In genomic region chr19:17419154-17419490, GRCh38 we compare ENCODE assay signal across 8 cellular contexts. TPM values are rescaled to one million over a fixed set of nuclear protein-coding genes. Genes with fewer than 3 reads are reported as not detected.
DNase-seq lines count a peak whose midpoint lies in the region; ATAC-seq and TF ChIP-seq lines count a peak whose summit lies in the region.

No MANE protein-coding gene starts in this region.

- no peaks in the 10 kb centered on the region for H3K9me3 ChIP-seq in GM23248 (ENCODE audit: low read depth)
- no peaks in the 10 kb centered on the region for H3K9me3 ChIP-seq in T-helper 17 cell (ENCODE audit: control insufficient read depth, low read length, poor library complexity, severe bottlenecking)

- no peaks in the 10 kb centered on the region for H4K20me1 ChIP-seq in GM23248 (ENCODE audit: insufficient read depth)

- WGBS in GM23248 (ENCODE audit: low coverage in 1 of 2, low lambda C conversion rate in 2 of 2, missing lambda C conversion rate in 2 of 2), 2 experiments = 30 to 33% methylated on average over 6 of the region's 6 CpGs

- no peaks in the 10 kb centered on the region for H3K27me3 Mint-ChIP-seq in T-helper 17 cell

- in situ Hi-C loops in GM23248 (cut with MboI) = no loop called here

- H3K4me3 ChIP-seq in GM23248 (peak overlapping the region; percentile 78), fibroblast of villous mesenchyme (ENCODE audit: low read depth, low read length) (peak overlapping the region; percentile 59), skeletal muscle cell (ENCODE audit: low read depth, low read length) (peak overlapping the region; percentile 76)

- H3K79me2 ChIP-seq in GM23248 (ENCODE audit: insufficient read depth) = no peaks in the 10 kb centered on the region

- H3K27ac ChIP-seq in GM23248 = peak overlapping the region; percentile 85

- H3K4me2 ChIP-seq in GM23248 (ENCODE audit: unreplicated experiment) = peak overlapping the region; percentile 82

- peaks cover 3% of the 10 kb centered on the region; the same call in 1 of the 2 replicates for H3K4me1 ChIP-seq in GM23248 (ENCODE audit: insufficient read depth)

- H3K9me2 ChIP-seq in GM23248 (ENCODE audit: insufficient read depth) = no peaks in the 10 kb centered on the region

- H3K9ac ChIP-seq in GM23248 = peak overlapping the region; percentile 79

- DNase-seq in GM23248 = peak; percentile 50
- no peak for DNase-seq in T-helper 17 cell
- no peak for DNase-seq in fibroblast of villous mesenchyme (ENCODE audit: low read depth)
- DNase-seq in skeletal muscle cell (ENCODE audit: low read depth) = no peak
- no peak for DNase-seq in NCI-H1436 (lab: John Stamatoyannopoulos, UW)
- no peak for DNase-seq in NCI-H1694 (lab: John Stamatoyannopoulos, UW)
- no peak for DNase-seq in cerebellar nuclear complex (lab: John Stamatoyannopoulos, UW)

- peaks cover 4% of the 10 kb centered on the region for H3K36me3 Mint-ChIP-seq in T-helper 17 cell (ENCODE audit: low read depth)

- ATAC-seq in T-helper 17 cell (no peak), HG02678 (IDR thresholded peaks at IDR 0.05; ENCODE audit: unreplicated experiment) (no peak)

- TF ChIP-seq CTCF in fibroblast of villous mesenchyme (IDR thresholded peaks at IDR 0.05; ENCODE audit: insufficient read depth, low read depth, low read length) = no peak

- H3K36me3 ChIP-seq in GM23248 (ENCODE audit: low read depth) = no peaks in the 10 kb centered on the region

- H3F3A ChIP-seq in GM23248 (ENCODE audit: insufficient read depth) = 0 out of 2 replicates have a peak, but pooled peaks cover 8% of the 10 kb centered on the region

- peak overlapping the region; percentile 96 for H2AFZ ChIP-seq in GM23248

- peak overlapping the region; percentile 84 for H3K27ac Mint-ChIP-seq in T-helper 17 cell

- H3K27me3 ChIP-seq in GM23248 (replicated peaks; ENCODE audit: insufficient read depth) = no peaks in the 10 kb centered on the region; the same call in 1 of the 2 replicates

- peaks cover 16% of the 10 kb centered on the region for H3K4me1 Mint-ChIP-seq in T-helper 17 cell

- peak overlapping the region; percentile 90 for H3K4me3 Mint-ChIP-seq in T-helper 17 cell

RNA-seq across cellular contexts. Expression of gene MVB12A, which starts 0.7 kb away (rescaled TPM):
- 68.3 and 73.9 TPM in 2 replicates for total RNA-seq in GM23248 (2014; rRNA removed; shearing (Covaris generic))
- 49.6 and 55.3 TPM in 2 replicates for polyA plus RNA-seq in GM23248 (2016; fragmentation: Nextera tagmentation; extraction: Ambion mirVana)
- total RNA-seq in T-helper 17 cell (10 to 100 TPM; 17.9 to 20.3 TPM), fibroblast of villous mesenchyme (32.0 and 47.0 TPM in 2 replicates)

RNA-seq across cellular contexts. Expression of gene BST2, which starts 13.7 kb away (rescaled TPM):
- not detected in 2 replicates for total RNA-seq in GM23248 (2014; rRNA removed; shearing (Covaris generic))
- 0.75 and 0.79 TPM in 2 replicates for polyA plus RNA-seq in GM23248 (2016; fragmentation: Nextera tagmentation; extraction: Ambion mirVana)
- total RNA-seq in T-helper 17 cell (10 to 100 TPM; 36.7 to 38.1 TPM), fibroblast of villous mesenchyme (2.6 and 7.8 TPM in 2 replicates)

RNA-seq across cellular contexts. Expression of gene CCDC194, which starts 25.1 kb away (rescaled TPM):
- total RNA-seq in GM23248 (2014; rRNA removed; shearing (Covaris generic)) = not detected in 2 replicates
- polyA plus RNA-seq in GM23248 (2016; fragmentation: Nextera tagmentation; extraction: Ambion mirVana) = not detected in 2 replicates
- total RNA-seq in T-helper 17 cell (under 1 TPM in 1 of 2 donors, not detected in 1; 0.44 TPM), fibroblast of villous mesenchyme (not detected in 2 replicates)

RNA-seq across cellular contexts. Expression of gene TMEM221, which starts 29.3 kb away (rescaled TPM):
- 0.22 TPM in 1 of 2 replicates, not detected in the other for total RNA-seq in GM23248 (2014; rRNA removed; shearing (Covaris generic))
- 0.30 TPM in 1 of 2 replicates, not detected in the other for polyA plus RNA-seq in GM23248 (2016; fragmentation: Nextera tagmentation; extraction: Ambion mirVana)
- not detected for total RNA-seq in T-helper 17 cell
- total RNA-seq in fibroblast of villous mesenchyme = not detected in 2 replicates

RNA-seq across cellular contexts. Expression of gene NXNL1, which starts 41.6 kb away (rescaled TPM):
- total RNA-seq in GM23248 (2014; rRNA removed; shearing (Covaris generic)) = not detected in 2 replicates
- polyA plus RNA-seq in GM23248 (2016; fragmentation: Nextera tagmentation; extraction: Ambion mirVana) = not detected in 2 replicates
- total RNA-seq in T-helper 17 cell (not detected), fibroblast of villous mesenchyme (not detected in 2 replicates)
